ENCODE assay signal across 8 cellular contexts in genomic region chr16:28711220-28712083, GRCh38. TPM values are rescaled to one million over a fixed set of nuclear protein-coding genes. Genes with fewer than 3 reads are reported as not detected.
DNase-seq lines count a peak whose midpoint lies in the region; ATAC-seq, FAIRE-seq and TF ChIP-seq lines count a peak whose summit lies in the region.
"Not testable (repeated sequence)": the region's sequence is repeated elsewhere in the genome, so short reads cannot be mapped to it uniquely, and the experiment has no call there.

Gene EIF3C, plus strand, starts transcription at chr16:28711464. Its CDS starts 223 bp downstream, at chr16:28711687.

- CTCF ChIA-PET in HCT116 (lab: Charles Lee): not testable (repeated sequence)

- H3K36me3 ChIP-seq in HCT116 (ENCODE audit: control insufficient read depth in 1 of 2, insufficient read depth in 2 of 2, low read length in 2 of 2); psoas muscle (ENCODE audit: insufficient read depth in 1 of 2, low read depth in 1 of 2): not testable (repeated sequence)

- not testable (repeated sequence) for H3K4me1 ChIP-seq in HCT116 (ENCODE audit: control insufficient read depth in 1 of 2, insufficient read depth in 2 of 2, low read length in 2 of 2); psoas muscle

- H3K36me3 Mint-ChIP-seq in T-helper 2 cell treated with Interferon-gamma antibody and Interleukin-4, amounts not matched to agents 5 μg/mL and 100 μg/mL, for 36 hours (ENCODE audit: low read depth); dendritic cell treated with granulocyte-macrophage colony-stimulating factor and Interleukin-4, amounts not matched to agents 40 ng/mL and 50 ng/mL, for 4 days (ENCODE audit: low read depth): not testable (repeated sequence)

- not testable (repeated sequence) for H4K20me1 ChIP-seq in HCT116 (ENCODE audit: insufficient read depth)

- H3K4me1 Mint-ChIP-seq in T-helper 2 cell treated with Interferon-gamma antibody and Interleukin-4, amounts not matched to agents 5 μg/mL and 100 μg/mL, for 36 hours (ENCODE audit: low read depth); dendritic cell treated with granulocyte-macrophage colony-stimulating factor and Interleukin-4, amounts not matched to agents 40 ng/mL and 50 ng/mL, for 4 days (ENCODE audit: low read depth): not testable (repeated sequence)

- FAIRE-seq in A204.1 (lab: Jason Lieb, UNC) (peak; percentile 88), islet of Langerhans (lab: Jason Lieb, UNC) (peak; percentile 5)

- TF ChIP-seq POLR2A in HCT116 (IDR thresholded peaks at IDR 0.05; ENCODE audit: borderline replicate concordance, extremely low read depth, insufficient read depth, insufficient read length): not testable (repeated sequence)

- H3K79me2 ChIP-seq in HCT116 (ENCODE audit: insufficient read depth, low read length): not testable (repeated sequence)

- intact Hi-C loops in HCT116 (cut with micrococcal nuclease); dendritic cell treated with granulocyte-macrophage colony-stimulating factor and Interleukin-4, amounts not matched to agents 40 ng/mL and 50 ng/mL, for 4 days (cut with micrococcal nuclease); psoas muscle (cut with DNase I): not testable (repeated sequence)

- RAD21 ChIA-PET in HCT116 (lab: Charles Lee; ENCODE audit: low non-redundant PET in 1 of 2, low total read pairs in 2 of 2, uncharacterized antibody in 2 of 2, unreplicated experiment in 2 of 2): not testable (repeated sequence)

- not testable (repeated sequence) for H3K27me3 Mint-ChIP-seq in T-helper 2 cell treated with Interferon-gamma antibody and Interleukin-4, amounts not matched to agents 5 μg/mL and 100 μg/mL, for 36 hours (ENCODE audit: low read depth); dendritic cell treated with granulocyte-macrophage colony-stimulating factor and Interleukin-4, amounts not matched to agents 40 ng/mL and 50 ng/mL, for 4 days

- no CpG with 5 or more reads among the region's 66 CpGs for WGBS in psoas muscle, 3 donors

- not testable (repeated sequence) for H3K9me2 ChIP-seq in HCT116 (ENCODE audit: insufficient read depth)

- not testable (repeated sequence) for BruUV-seq in HCT116 (replicated peaks; lab: Mats Ljungman, UMichigan)

- H3K27ac ChIP-seq in HCT116 (ENCODE audit: low read depth, low read length); psoas muscle: not testable (repeated sequence)

- H3K9ac ChIP-seq in HCT116 (ENCODE audit: low read length): not testable (repeated sequence)

- H3K4me3 ChIP-seq in HCT116 (replicated peaks in 1 of 2; ENCODE audit: low read depth in 1 of 2, low read length in 2 of 2): peak within 1 kb of the TSS; percentile 39 to 40
- H3K4me3 ChIP-seq in psoas muscle: not testable (repeated sequence)

- TF ChIP-seq CTCF in HCT116 (IDR thresholded peaks at IDR 0.05 in 2 of 3, conservative IDR thresholded peaks at IDR 0.05 in 1 of 3; ENCODE audit: borderline replicate concordance in 1 of 3, insufficient read depth in 1 of 3, low read depth in 2 of 3, low read length in 2 of 3); psoas muscle (IDR thresholded peaks at IDR 0.05): not testable (repeated sequence)

- H3K27me3 ChIP-seq in HCT116 (ENCODE audit: insufficient read depth, low read length); psoas muscle (ENCODE audit: insufficient read depth in 3 of 3, low read length in 2 of 3): not testable (repeated sequence)

- not testable (repeated sequence) for H3K9me3 Mint-ChIP-seq in T-helper 2 cell treated with Interferon-gamma antibody and Interleukin-4, amounts not matched to agents 5 μg/mL and 100 μg/mL, for 36 hours; dendritic cell treated with granulocyte-macrophage colony-stimulating factor and Interleukin-4, amounts not matched to agents 40 ng/mL and 50 ng/mL, for 4 days

- H3K9me3 ChIP-seq in HCT116 (ENCODE audit: control insufficient read depth in 1 of 2, insufficient read depth in 1 of 2, low read depth in 1 of 2, low read length in 2 of 2); psoas muscle: not testable (repeated sequence)

- POLR2A ChIA-PET in HCT116 (lab: Charles Lee): not testable (repeated sequence)

- H2AFZ ChIP-seq in HCT116 (ENCODE audit: low read depth, low read length, poor library complexity, severe bottlenecking): not testable (repeated sequence)

- TF ChIP-seq RAD21 in HCT116 (IDR thresholded peaks at IDR 0.05; ENCODE audit: low read depth): not testable (repeated sequence)

- not testable (repeated sequence) for H3K27ac Mint-ChIP-seq in T-helper 2 cell treated with Interferon-gamma antibody and Interleukin-4, amounts not matched to agents 5 μg/mL and 100 μg/mL, for 36 hours; dendritic cell treated with granulocyte-macrophage colony-stimulating factor and Interleukin-4, amounts not matched to agents 40 ng/mL and 50 ng/mL, for 4 days

- ATAC-seq in GM18870 (IDR thresholded peaks at IDR 0.05; ENCODE audit: unreplicated experiment) (peak; percentile 86), HCT116 (peak; percentile 97), HG03457 (IDR thresholded peaks at IDR 0.05; ENCODE audit: unreplicated experiment) (peak; percentile 74), psoas muscle (peak; percentile 100)

- not testable (repeated sequence) for DNase-seq in HCT116 (ENCODE audit: low read depth, low spot score); T-helper 2 cell treated with Interferon-gamma antibody and Interleukin-4, amounts not matched to agents 5 μg/mL and 100 μg/mL, for 36 hours (ENCODE audit: low spot score); psoas muscle

- H3K4me2 ChIP-seq in HCT116 (ENCODE audit: low read length): peak within 1 kb of the TSS; percentile 27; the same call in 1 of the 2 replicates

- H3K4me3 Mint-ChIP-seq in T-helper 2 cell treated with Interferon-gamma antibody and Interleukin-4, amounts not matched to agents 5 μg/mL and 100 μg/mL, for 36 hours: peak within 1 kb of the TSS; percentile 80
- H3K4me3 Mint-ChIP-seq in dendritic cell treated with granulocyte-macrophage colony-stimulating factor and Interleukin-4, amounts not matched to agents 40 ng/mL and 50 ng/mL, for 4 days: peak within 1 kb of the TSS; percentile 20

RNA-seq across cellular contexts. Expression of gene EIF3C, which starts in this region (rescaled TPM):
- total RNA-seq in HCT116 (2021; ENCODE audit: unreplicated experiment): 680 TPM
- 731 and 843 TPM in 2 replicates for polyA plus RNA-seq in HCT116 (2012)
- 100 to 1,000 TPM; 434 to 640 (median 556) TPM for total RNA-seq in psoas muscle
- 100 to 1,000 TPM; 344 to 676 (median 345) TPM for polyA plus RNA-seq in psoas muscle
